Comparison of ENCODE assay signal across 22 cellular contexts in genomic region chr17:43044024-43044423, GRCh38. TPM values are rescaled to one million over a fixed set of nuclear protein-coding genes. Genes with fewer than 3 reads are reported as not detected.
"Had no signal": no experiment of that assay in that cellular context is flagged by ENCODE, and none has a peak within 500 bp of the region (broad histone marks: within the 10 kb centered on the region; RNA-seq: fewer than 3 reads in every experiment).

No MANE protein-coding gene starts in this region.

- H3K9me3 Mint-ChIP-seq: natural killer cell; stimulated activated naive B cell treated with anti-CD40 and anti-IgM and Interleukin-4, amounts not matched to agents 10 μg/mL and 1 μg/mL and 100 μg/mL, for 72 hours; stimulated activated naive CD8-positive, alpha-beta T cell treated with anti-CD3 and anti-CD28 coated beads, Interleukin-15, Interleukin-2, amounts not matched to agents 100 ng/mL and 50 ng/mL, for 24 hours had no signal

- H3K4me3 ChIP-seq: dorsolateral prefrontal cortex, esophagus squamous epithelium, lower lobe of right lung, ovary, psoas muscle, skin epidermis, spleen, thoracic aorta, tibial nerve, upper lobe of left lung had no signal

- H3K27ac ChIP-seq: dorsolateral prefrontal cortex, esophagus squamous epithelium, lower lobe of right lung, ovary, psoas muscle, skin epidermis, spleen, thoracic aorta, tibial nerve, upper lobe of left lung had no signal

- H3K4me1 Mint-ChIP-seq: natural killer cell; stimulated activated naive B cell treated with anti-CD40 and anti-IgM and Interleukin-4, amounts not matched to agents 10 μg/mL and 1 μg/mL and 100 μg/mL, for 72 hours had no signal

- H3K9me3 ChIP-seq: esophagus squamous epithelium, lower lobe of right lung, ovary, psoas muscle, spleen, thoracic aorta, tibial nerve, upper lobe of left lung had no signal

- ATAC-seq: left ventricle myocardium superior; lower lobe of right lung; natural killer cell; psoas muscle; right cardiac atrium; stimulated activated naive B cell treated with anti-CD40 and anti-IgM and Interleukin-4, amounts not matched to agents 10 μg/mL and 1 μg/mL and 100 μg/mL, for 72 hours had no signal

- H3K27ac Mint-ChIP-seq: stimulated activated naive B cell treated with anti-CD40 and anti-IgM and Interleukin-4, amounts not matched to agents 10 μg/mL and 1 μg/mL and 100 μg/mL, for 72 hours; stimulated activated naive CD8-positive, alpha-beta T cell treated with anti-CD3 and anti-CD28 coated beads, Interleukin-15, Interleukin-2, amounts not matched to agents 100 ng/mL and 50 ng/mL, for 24 hours had no signal

- H3K27me3 Mint-ChIP-seq: stimulated activated naive B cell treated with anti-CD40 and anti-IgM and Interleukin-4, amounts not matched to agents 10 μg/mL and 1 μg/mL and 100 μg/mL, for 72 hours; stimulated activated naive CD8-positive, alpha-beta T cell treated with anti-CD3 and anti-CD28 coated beads, Interleukin-15, Interleukin-2, amounts not matched to agents 100 ng/mL and 50 ng/mL, for 24 hours had no signal

- H3K36me3 Mint-ChIP-seq: natural killer cell had no signal

- DNase-seq: effector CD4-positive, alpha-beta T cell; esophagus squamous epithelium; foreskin melanocyte; glutamatergic neuron; hypothalamus; left ventricle myocardium superior; lower lobe of right lung; natural killer cell; occipital lobe; ovary; psoas muscle; right cardiac atrium; spleen; stimulated activated CD4-positive, alpha-beta T cell treated with anti-CD3 and anti-CD28 coated beads, Interleukin-2, amount 100 ng/mL, for 48 hours; stimulated activated naive B cell treated with anti-CD40 and anti-IgM and Interleukin-4, amounts not matched to agents 10 μg/mL and 1 μg/mL and 100 μg/mL, for 72 hours; upper lobe of left lung had no signal

- H3K36me3 ChIP-seq: lower lobe of right lung, ovary, thoracic aorta, upper lobe of left lung had no signal

- H3K27me3 ChIP-seq: dorsolateral prefrontal cortex, esophagus squamous epithelium, ovary, spleen, tibial nerve, upper lobe of left lung had no signal

- H3K4me1 ChIP-seq: esophagus squamous epithelium, lower lobe of right lung, psoas muscle, spleen, tibial nerve, upper lobe of left lung had no signal

- H3K4me3 Mint-ChIP-seq: natural killer cell; stimulated activated naive B cell treated with anti-CD40 and anti-IgM and Interleukin-4, amounts not matched to agents 10 μg/mL and 1 μg/mL and 100 μg/mL, for 72 hours; stimulated activated naive CD8-positive, alpha-beta T cell treated with anti-CD3 and anti-CD28 coated beads, Interleukin-15, Interleukin-2, amounts not matched to agents 100 ng/mL and 50 ng/mL, for 24 hours had no signal

RNA-seq across cellular contexts. Expression of gene IFI35, which starts 37.4 kb away (rescaled TPM):
- polyA plus RNA-seq: neural cell had no signal
